8 cellular contexts compared by ENCODE assay signal in the genomic region with DNA sequence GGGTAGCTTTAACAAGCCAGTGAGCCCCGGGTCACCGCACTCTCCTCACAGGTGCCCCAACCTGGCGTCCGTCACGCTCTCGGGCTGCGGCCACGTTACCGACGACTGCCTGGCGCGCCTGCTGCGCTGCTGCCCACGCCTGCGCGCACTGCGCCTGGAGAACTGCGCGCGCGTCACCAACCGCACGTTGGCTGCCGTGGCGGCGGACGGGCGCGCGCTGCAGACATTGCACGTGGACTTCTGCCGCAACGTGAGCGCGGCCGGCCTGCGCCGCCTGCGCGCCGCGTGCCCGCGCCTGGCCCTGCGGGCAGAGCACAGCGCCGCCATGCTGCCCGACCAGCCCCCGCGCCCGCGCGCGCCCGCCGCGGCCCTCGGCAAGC. TPM values are rescaled to one million over a fixed set of nuclear protein-coding genes. Genes with fewer than 3 reads are reported as not detected.
DNase-seq lines count a peak whose midpoint lies in the region; ATAC-seq and TF ChIP-seq lines count a peak whose summit lies in the region.

No MANE protein-coding gene starts in this region.

- H3K36me3 Mint-ChIP-seq in neural progenitor cell: peaks cover 2% of the 10 kb centered on the region

- H3K4me1 Mint-ChIP-seq in neural progenitor cell: peaks cover 42% of the 10 kb centered on the region

- H3K27me3 ChIP-seq in KMS-11 (ENCODE audit: insufficient read depth, low read depth) (no peaks in the 10 kb centered on the region), RWPE2 (ENCODE audit: insufficient read depth, poor library complexity, severe bottlenecking) (no peaks in the 10 kb centered on the region), neural progenitor cell (peaks cover 27% of the 10 kb centered on the region), stomach (no peaks in the 10 kb centered on the region)

- peak overlapping the region; percentile 87; the same call in 1 of the 2 replicates for H2AFZ ChIP-seq in KMS-11 (ENCODE audit: low read depth)
- H2AFZ ChIP-seq in neural progenitor cell (replicated peaks): peak overlapping the region; percentile 88

- no peaks in the 10 kb centered on the region for H3K9me3 ChIP-seq in RWPE2 (ENCODE audit: severe bottlenecking)
- H3K9me3 ChIP-seq in neural progenitor cell (ENCODE audit: low read depth): no peaks in the 10 kb centered on the region
- H3K9me3 ChIP-seq in stomach: no peaks in the 10 kb centered on the region

- peaks cover 22% of the 10 kb centered on the region for H3K27me3 Mint-ChIP-seq in neural progenitor cell (ENCODE audit: insufficient read depth, low read depth)

- H3K27ac ChIP-seq in KMS-11 (peak overlapping the region; percentile 84), RWPE2 (ENCODE audit: poor library complexity, severe bottlenecking) (peak overlapping the region; percentile 33), neural progenitor cell (no peak overlapping the region), stomach (peak overlapping the region; percentile 87 to 95 (median 94))

- H3K4me3 ChIP-seq in KMS-11 (IDR thresholded peaks at IDR 0.05; ENCODE audit: insufficient read depth, low read depth, low read length) (no peak overlapping the region), RWPE2 (ENCODE audit: severe bottlenecking) (peak overlapping the region; percentile 55), fibroblast of villous mesenchyme (ENCODE audit: low read depth, low read length) (peak overlapping the region; percentile 75), neural progenitor cell (peak overlapping the region; percentile 62), stomach (peak overlapping the region; percentile 68 to 83 (median 76))

- peak overlapping the region; percentile 89 for H3K4me3 Mint-ChIP-seq in neural progenitor cell

- no peak for TF ChIP-seq EP300 in stomach (IDR thresholded peaks at IDR 0.05)

- 0 to 1% (median 0%) methylated on average over 1 to 58 of the region's 58 CpGs for WGBS in stomach, 5 donors

- H3K36me3 ChIP-seq in KMS-11 (ENCODE audit: insufficient read depth): no peaks in the 10 kb centered on the region
- no peaks in the 10 kb centered on the region for H3K36me3 ChIP-seq in RWPE2 (ENCODE audit: low read depth)
- no peaks in the 10 kb centered on the region for H3K36me3 ChIP-seq in neural progenitor cell
- peaks cover 0 to 2% (median 0%) of the 10 kb centered on the region in 4 donors for H3K36me3 ChIP-seq in stomach

- TF ChIP-seq CTCF in KMS-11 (conservative IDR thresholded peaks at IDR 0.05; ENCODE audit: low read depth, low read length): no peak
- TF ChIP-seq CTCF in RWPE2 (IDR thresholded peaks at IDR 0.05; ENCODE audit: poor library complexity, severe bottlenecking): no peak
- no peak for TF ChIP-seq CTCF in fibroblast of villous mesenchyme (IDR thresholded peaks at IDR 0.05; ENCODE audit: insufficient read depth, low read depth, low read length)
- TF ChIP-seq CTCF in neural progenitor cell (IDR thresholded peaks at IDR 0.05): no peak
- peak in 2 of 7 experiments; percentile 5 to 57 for TF ChIP-seq CTCF in stomach (IDR thresholded peaks at IDR 0.05)

- H3K79me2 ChIP-seq in KMS-11 (ENCODE audit: insufficient read depth, low read depth): no peaks in the 10 kb centered on the region
- no peaks in the 10 kb centered on the region for H3K79me2 ChIP-seq in neural progenitor cell (ENCODE audit: low read depth)

- H3K4me2 ChIP-seq in KMS-11: peak overlapping the region; percentile 97; the same call in 1 of the 2 replicates
- H3K4me2 ChIP-seq in neural progenitor cell: peak overlapping the region; percentile 92

- no peak overlapping the region for H3K27ac Mint-ChIP-seq in neural progenitor cell

- H3K9ac ChIP-seq in KMS-11 (peak overlapping the region; percentile 86), neural progenitor cell (no peak overlapping the region)

- TF ChIP-seq POLR2A in stomach (IDR thresholded peaks at IDR 0.05): peak in 2 of 4 donors; percentile 66 to 78

- H3K9me3 Mint-ChIP-seq in neural progenitor cell: no peaks in the 10 kb centered on the region

- intact Hi-C loops in stomach (cut with DNase I; ENCODE audit: low total_unique reads): no loop called here

- H4K20me1 ChIP-seq in KMS-11 (ENCODE audit: insufficient read depth) (no peaks in the 10 kb centered on the region), neural progenitor cell (ENCODE audit: low read depth) (no peaks in the 10 kb centered on the region)

- H3K4me1 ChIP-seq in KMS-11 (ENCODE audit: low read depth, poor library complexity, severe bottlenecking) (peaks cover 21% of the 10 kb centered on the region), RWPE2 (ENCODE audit: insufficient read depth, poor library complexity, severe bottlenecking) (no peaks in the 10 kb centered on the region), neural progenitor cell (peaks cover 36% of the 10 kb centered on the region), stomach (peaks cover 32 to 79% (median 60%) of the 10 kb centered on the region in 4 donors)

- peak; percentile 57 for ATAC-seq in GM21825 (IDR thresholded peaks at IDR 0.05; ENCODE audit: unreplicated experiment)
- ATAC-seq in RWPE2 (ENCODE audit: low read depth): peak; percentile 68

- peaks cover 36% of the 10 kb centered on the region for H3F3A ChIP-seq in neural progenitor cell (ENCODE audit: low read depth)

- peak; percentile 91 for DNase-seq in EL
- DNase-seq in RWPE2 (ENCODE audit: low spot score): peak; percentile 96
- peak; percentile 86 for DNase-seq in activated effector memory CD4-positive, alpha-beta T cell treated with Interleukin-2 at 50 U/mL for 16 hours
- peak; percentile 92 for DNase-seq in fibroblast of villous mesenchyme (ENCODE audit: low read depth)
- peak; percentile 87 for DNase-seq in neural progenitor cell (ENCODE audit: low spot score)
- DNase-seq in stomach: peak; percentile 94

RNA-seq across cellular contexts. Expression of a gene that starts 3.4 kb away (rescaled TPM):
- total RNA-seq in fibroblast of villous mesenchyme: 1.3 and 2.3 TPM in 2 replicates
- total RNA-seq in neural progenitor cell (ENCODE audit: low replicate concordance): 0.43 and 0.71 TPM in 2 replicates
- total RNA-seq in stomach: 10 to 100 TPM in 3 of 5 donors, 1 to 10 TPM in 1, not detected in 1; 7.7 to 34.4 (median 22.9) TPM
- polyA plus RNA-seq in stomach: 1 to 10 TPM; 1.5 to 4.7 (median 2.3) TPM
